Comparison of ENCODE assay signal across 11 cellular contexts in genomic region chr5:179792612-179793469, GRCh38. TPM values are rescaled to one million over a fixed set of nuclear protein-coding genes. Genes with fewer than 3 reads are reported as not detected.
DNase-seq lines count a peak whose midpoint lies in the region; ATAC-seq and TF ChIP-seq lines count a peak whose summit lies in the region.
"Had no signal": no experiment of that assay in that cellular context is flagged by ENCODE, and none has a peak within 500 bp of the region (broad histone marks: within the 10 kb centered on the region; RNA-seq: fewer than 3 reads in every experiment).

No MANE protein-coding gene starts in this region.

- H3K4me3 Mint-ChIP-seq in MCF 10A (ENCODE audit: unreplicated experiment) (no peak overlapping the region), natural killer cell (peak overlapping the region; percentile 72)

- H3K4me1 Mint-ChIP-seq in MCF 10A (ENCODE audit: insufficient read depth, unreplicated experiment) (peaks cover 8% of the 10 kb centered on the region), natural killer cell (peaks cover 22 to 38% of the 10 kb centered on the region in 2 donors)

- no peak for TF ChIP-seq CTCF in breast epithelium (IDR thresholded peaks at IDR 0.05)
- TF ChIP-seq CTCF in MCF 10A (IDR thresholded peaks at IDR 0.05; ENCODE audit: unreplicated experiment): no peak
- TF ChIP-seq CTCF in natural killer cell (IDR thresholded peaks at IDR 0.05): no peak
- no peak for TF ChIP-seq CTCF in uterus (IDR thresholded peaks at IDR 0.05)

- H3K36me3 ChIP-seq in breast epithelium (no peaks in the 10 kb centered on the region), uterus (no peaks in the 10 kb centered on the region)

- no peak for ATAC-seq in natural killer cell

- H3K27ac Mint-ChIP-seq in MCF 10A (ENCODE audit: low read depth, unreplicated experiment): no peak overlapping the region
- peak overlapping the region; percentile 67 to 85 for H3K27ac Mint-ChIP-seq in natural killer cell

- H3K9me3 ChIP-seq in breast epithelium (no peaks in the 10 kb centered on the region), uterus (no peaks in the 10 kb centered on the region)
- H3K9me3 ChIP-seq: SK-N-SH had no signal

- POLR2A ChIA-PET in MCF 10A (lab: Yijun Ruan, JAX): interaction anchor here (0.8 to 4.8 kb wide), 5 partner anchors 15 to 60 kb away, joined by 3 to 37 read pairs (median 6); partner anchors contain the start of gene MAML1

- TF ChIP-seq POLR2A in breast epithelium (IDR thresholded peaks at IDR 0.05): no peak
- TF ChIP-seq POLR2A in uterus (IDR thresholded peaks at IDR 0.05): no peak

- DNase-seq in breast epithelium (ENCODE audit: low spot score in 2 of 2) (no peak), MCF 10A (ENCODE audit: unreplicated experiment) (no peak), natural killer cell (no peak), uterus (peak in 1 of 2 donors; percentile 22), NCI-H128 (lab: John Stamatoyannopoulos, UW; ENCODE audit: unreplicated experiment) (no peak), NCI-H748 (lab: John Stamatoyannopoulos, UW; ENCODE audit: unreplicated experiment) (no peak), iPS-NIHi11 (ENCODE audit: low spot score) (no peak)
- DNase-seq: mammary epithelial cell; SK-N-SH; stimulated activated CD4-positive, alpha-beta T cell treated with anti-CD3 and anti-CD28 coated beads, Interleukin-4, amount 100 ng/mL, for 1 hour had no signal

- H3K9me3 Mint-ChIP-seq in MCF 10A (ENCODE audit: unreplicated experiment) (no peaks in the 10 kb centered on the region), natural killer cell (no peaks in the 10 kb centered on the region)

- BruUV-seq in MCF 10A (replicated peaks; lab: Mats Ljungman, UMichigan): no TSS peak

- peak overlapping the region; percentile 74 to 94 for H3K27ac ChIP-seq in breast epithelium
- H3K27ac ChIP-seq in cingulate gyrus (ENCODE audit: low read depth, low read length): peak overlapping the region; percentile 60
- H3K27ac ChIP-seq in uterus: peak overlapping the region; percentile 77 to 81

- intact Hi-C loops in breast epithelium (cut with DNase I; ENCODE audit: low total_unique reads) (no loop called here), MCF 10A (cut with micrococcal nuclease) (no loop called here), natural killer cell (cut with micrococcal nuclease) (no loop called here), uterus (cut with DNase I; ENCODE audit: low total_unique reads) (no loop called here)

- H3K4me1 ChIP-seq in breast epithelium (peaks cover 3 to 17% of the 10 kb centered on the region in 2 donors), uterus (peaks cover 0 to 9% of the 10 kb centered on the region in 2 donors)

- H3K36me3 Mint-ChIP-seq in MCF 10A (ENCODE audit: insufficient read depth, unreplicated experiment) (peaks cover 22% of the 10 kb centered on the region), natural killer cell (no peaks in the 10 kb centered on the region)

- H3K27me3 ChIP-seq in breast epithelium (no peaks in the 10 kb centered on the region), uterus (no peaks in the 10 kb centered on the region)

- H3K4me3 ChIP-seq in breast epithelium (peak overlapping the region in 1 of 3 donors; percentile 90), uterus (no peak overlapping the region)

- H3K27me3 Mint-ChIP-seq in MCF 10A (ENCODE audit: insufficient read depth, unreplicated experiment): no peaks in the 10 kb centered on the region
- no peaks in the 10 kb centered on the region for H3K27me3 Mint-ChIP-seq in natural killer cell (ENCODE audit: low read depth in 2 of 2)

- CTCF ChIA-PET in MCF 10A (lab: Yijun Ruan, JAX): interaction anchor here (0.6 to 1.9 kb wide), 5 partner anchors 27 to 174 kb away, joined by 3 to 8 read pairs (median 3); no protein-coding TSS in a partner anchor

RNA-seq across cellular contexts. Expression of gene LTC4S, which starts 0.9 kb away (rescaled TPM):
- total RNA-seq in breast epithelium: 1 to 10 TPM; 3.8 to 8.8 (median 6.7) TPM
- 2.1 and 2.2 TPM in 2 replicates for total RNA-seq in MCF 10A (2022)
- total RNA-seq in natural killer cell: 1 to 10 TPM; 3.0 to 5.4 (median 3.5) TPM
- 10 to 100 TPM in 2 of 4 donors, 1 to 10 TPM in 1, not detected in 1; 4.1 to 22.9 (median 13.6) TPM for total RNA-seq in uterus

RNA-seq across cellular contexts. Expression of gene MGAT4B, which starts 13.8 kb away (rescaled TPM):
- total RNA-seq in breast epithelium: 10 to 100 TPM; 43.0 to 73.7 (median 54.6) TPM
- total RNA-seq in MCF 10A (2022): 153 and 198 TPM in 2 replicates
- 100 to 1,000 TPM; 143 to 159 (median 144) TPM for total RNA-seq in natural killer cell
- 10 to 100 TPM; 31.8 to 87.4 (median 66.4) TPM for total RNA-seq in uterus

RNA-seq across cellular contexts. Expression of gene SQSTM1, which starts 27.9 kb away (rescaled TPM):
- 100 to 1,000 TPM; 407 to 695 (median 462) TPM for total RNA-seq in breast epithelium
- 612 and 1,251 TPM in 2 replicates for total RNA-seq in MCF 10A (2022)
- total RNA-seq in natural killer cell: 100 to 1,000 TPM; 474 to 707 (median 657) TPM
- 100 to 1,000 TPM in 3 of 4 donors, 10 to 100 TPM in 1; 94.7 to 874 (median 439) TPM for total RNA-seq in uterus
